In genomic region chr12:3150820-3151590, GRCh38 we compare ENCODE assay signal across 14 cellular contexts.
A peak's percentile ranks its signal among the peaks of the same experiment; 100 is the strongest.
DNase-seq lines count a peak whose midpoint lies in the region; TF ChIP-seq lines count a peak whose summit lies in the region.
"Had no signal": no experiment of that assay in that cellular context is flagged by ENCODE, and none has a peak within 500 bp of the region (broad histone marks: within the 10 kb centered on the region; RNA-seq: fewer than 3 reads in every experiment).

No MANE protein-coding gene starts in this region.

- peaks cover 25 to 26% of the 10 kb centered on the region in 2 donors for H3K4me1 ChIP-seq in uterus

- no peaks in the 10 kb centered on the region for H3K27me3 ChIP-seq in uterus

- H3K27me3 Mint-ChIP-seq in immature natural killer cell (ENCODE audit: low read depth in 3 of 3), result peaks cover 2 to 4% (median 3%) of the 10 kb centered on the region in 3 donors

- no peak overlapping the region for H3K4me3 Mint-ChIP-seq in immature natural killer cell

- no peak for TF ChIP-seq CTCF in cardiac fibroblast (IDR thresholded peaks at IDR 0.05; ENCODE audit: low read depth, low read length)
- no peak for TF ChIP-seq CTCF in uterus (IDR thresholded peaks at IDR 0.05)

- TF ChIP-seq POLR2A in uterus (IDR thresholded peaks at IDR 0.05), result no peak

- no peaks in the 10 kb centered on the region for H3K36me3 Mint-ChIP-seq in immature natural killer cell

- intact Hi-C loops in uterus (cut with DNase I; ENCODE audit: low total_unique reads), result no loop called here

- H3K4me1 Mint-ChIP-seq in immature natural killer cell, result peaks cover 0 to 5% of the 10 kb centered on the region in 2 donors

- no peak overlapping the region for H3K4me3 ChIP-seq in cardiac fibroblast (replicated peaks in 1 of 2; ENCODE audit: low read depth in 2 of 2, low read length in 2 of 2)
- no peak overlapping the region for H3K4me3 ChIP-seq in uterus
- H3K4me3 ChIP-seq: dorsolateral prefrontal cortex had no signal

- no peak overlapping the region for H3K27ac Mint-ChIP-seq in immature natural killer cell

- no peaks in the 10 kb centered on the region for H3K9me3 Mint-ChIP-seq in immature natural killer cell

- no peaks in the 10 kb centered on the region for H3K36me3 ChIP-seq in uterus

- DNase-seq in NCI-H1417 (lab: John Stamatoyannopoulos, UW) (peak in 2 of 3 experiments; percentile 20 to 58), NCI-H1417 treated with DMSO at 0.1 percent for 48 hours (lab: John Stamatoyannopoulos, UW) (no peak), cardiac fibroblast (ENCODE audit: low read depth in 2 of 2) (peak; percentile 55 to 68), iris pigment epithelial cell (ENCODE audit: low read depth) (peak; percentile 50), uterus (no peak), hippocampal formation (lab: John Stamatoyannopoulos, UW) (no peak), ureter (ENCODE audit: low spot score) (no peak), immature natural killer cell (no peak)
- DNase-seq: activated T-cell treated with anti-CD3 and anti-CD28 coated beads for 4 hours, dorsolateral prefrontal cortex, NCI-H774, T-helper 9 cell had no signal

- H3K27ac ChIP-seq in uterus, result peak overlapping the region; percentile 52 to 55
- H3K27ac ChIP-seq: 22Rv1, KMS-11 had no signal

- H3K9me3 ChIP-seq in uterus, result no peaks in the 10 kb centered on the region

Comparison
In these comparisons a context has a peak if more than half of its experiments do, and no peak if none do; other contexts are left out.
1. DNase-seq: peak in NCI-H1417 (2 of 3), cardiac fibroblast (2 of 2) and iris pigment epithelial cell (single experiment); none in NCI-H1417 treated with DMSO at 0.1 percent for 48 hours (single experiment), uterus (0 of 2), hippocampal formation (0 of 2), ureter (single experiment) and immature natural killer cell (0 of 3).